Comparison of ENCODE assay signal across 9 cellular contexts in genomic region chrX:154541896-154542722, GRCh38. TPM values are rescaled to one million over a fixed set of nuclear protein-coding genes. Genes with fewer than 3 reads are reported as not detected.
A peak's percentile ranks its signal among the peaks of the same experiment; 100 is the strongest.
DNase-seq lines count a peak whose midpoint lies in the region; ATAC-seq, FAIRE-seq and TF ChIP-seq lines count a peak whose summit lies in the region.
"Had no signal": no experiment of that assay in that cellular context is flagged by ENCODE, and none has a peak within 500 bp of the region (broad histone marks: within the 10 kb centered on the region; RNA-seq: fewer than 3 reads in every experiment).

No MANE protein-coding gene starts in this region.

- peak overlapping the region; percentile 39 for H3K4me2 ChIP-seq in hepatocyte

- no peaks in the 10 kb centered on the region for H3K9me3 ChIP-seq in hepatocyte (ENCODE audit: low read depth)

- peak overlapping the region; percentile 82 for H3K27ac ChIP-seq in hepatocyte

- no peaks in the 10 kb centered on the region for H3K27me3 ChIP-seq in hepatocyte

- 67% methylated on average over 12 of the region's 12 CpGs for whole genome bisulfite sequencing in hepatocyte (ENCODE audit: low lambda C conversion rate, missing lambda C conversion rate)

- H3K36me3 ChIP-seq in hepatocyte (replicated peaks; ENCODE audit: insufficient read depth, low read depth) = no peaks in the 10 kb centered on the region

- no peaks in the 10 kb centered on the region for H3K9me2 ChIP-seq in hepatocyte (replicated peaks; ENCODE audit: insufficient read depth)

- TF ChIP-seq CTCF in hepatocyte (IDR thresholded peaks at IDR 0.05; ENCODE audit: poor library complexity) = no peak

- H3K4me3 ChIP-seq in hepatocyte = no peak overlapping the region

- H4K20me1 ChIP-seq in hepatocyte (ENCODE audit: insufficient read depth, poor library complexity, severe bottlenecking) = no peaks in the 10 kb centered on the region

- no peak overlapping the region for H2AFZ ChIP-seq in hepatocyte

- peaks cover 13% of the 10 kb centered on the region for H3K4me1 ChIP-seq in hepatocyte (ENCODE audit: insufficient read depth)

- ATAC-seq in GM19395 (IDR thresholded peaks at IDR 0.05; ENCODE audit: unreplicated experiment) (no peak), HG03457 (IDR thresholded peaks at IDR 0.05; ENCODE audit: unreplicated experiment) (no peak), GM21526 (IDR thresholded peaks at IDR 0.05; ENCODE audit: low FRiP score, unreplicated experiment) (no peak)

- no peaks in the 10 kb centered on the region for H3K79me2 ChIP-seq in hepatocyte

- peak; percentile 96 for FAIRE-seq in RCC 7860 (lab: Jason Lieb, UNC)

- DNase-seq in GM03348 (ENCODE audit: low spot score) (peak; percentile 80), RCC 7860 (ENCODE audit: low spot score) (peak; percentile 96), amniotic stem cell (lab: John Stamatoyannopoulos, UW) (peak; percentile 71), hepatocyte (ENCODE audit: low spot score) (peak; percentile 68)
- DNase-seq in stimulated activated CD4-positive, alpha-beta T cell treated with anti-CD3 and anti-CD28 coated beads, Interleukin-4, amount 100 ng/mL, for 1 hour = peak; percentile 65

RNA-seq across cellular contexts. Expression of gene G6PD, which starts 4.5 kb away (rescaled TPM):
- 24.8 and 26.2 TPM in 2 replicates for total RNA-seq in hepatocyte
- 9.8 and 12.8 TPM in 2 replicates for polyA plus RNA-seq in hepatocyte

RNA-seq across cellular contexts. Expression of gene IKBKG, which starts 5.3 kb away (rescaled TPM):
- 19.7 and 21.4 TPM in 2 replicates for total RNA-seq in hepatocyte
- polyA plus RNA-seq in hepatocyte = 30.7 and 32.9 TPM in 2 replicates

RNA-seq across cellular contexts. Expression of gene FAM3A, which starts 26.1 kb away (rescaled TPM):
- 33.8 and 41.1 TPM in 2 replicates for total RNA-seq in hepatocyte
- 68.0 and 70.9 TPM in 2 replicates for polyA plus RNA-seq in hepatocyte

RNA-seq across cellular contexts. Expression of gene CTAG1A, which starts 42.8 kb away (rescaled TPM):
- total RNA-seq in hepatocyte = not detected in 2 replicates
- not detected in 2 replicates for polyA plus RNA-seq in hepatocyte
- total RNA-seq: T-helper 1 cell treated with Interleukin-12 subunit alpha and Interleukin-12 subunit beta and Interleukin-4 antibody, amounts not matched to agents 30 ng/mL and 1 ng/mL, for 36 hours had no signal

RNA-seq across cellular contexts. Expression of gene SLC10A3, which starts 51.7 kb away (rescaled TPM):
- total RNA-seq in hepatocyte = 28.8 and 29.3 TPM in 2 replicates
- polyA plus RNA-seq in hepatocyte = 48.3 and 59.8 TPM in 2 replicates
